Comparison of ENCODE assay signal across 13 cellular contexts in the genomic region with DNA sequence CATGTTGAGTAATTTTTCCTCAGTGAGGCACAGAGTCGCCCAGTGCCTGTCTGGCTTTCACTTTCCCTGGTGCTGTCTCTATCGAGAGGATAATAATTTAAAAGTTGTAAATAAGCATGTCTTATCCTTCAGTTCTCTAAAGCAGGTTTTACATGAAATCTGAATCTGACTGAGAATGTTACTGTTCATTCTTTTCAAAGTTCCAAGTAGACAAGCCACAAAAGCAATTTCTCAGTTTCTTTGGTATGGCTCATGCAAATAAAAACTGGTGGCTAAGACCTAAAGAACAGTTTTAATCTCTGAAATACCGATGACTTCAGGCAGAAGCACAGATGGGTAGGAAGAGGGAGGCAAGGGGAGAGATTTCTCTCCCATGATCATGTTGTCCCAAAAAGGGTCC.
DNase-seq lines count a peak whose midpoint lies in the region; ATAC-seq, FAIRE-seq and TF ChIP-seq lines count a peak whose summit lies in the region.
"Had no signal": no experiment of that assay in that cellular context is flagged by ENCODE, and none has a peak within 500 bp of the region (broad histone marks: within the 10 kb centered on the region; RNA-seq: fewer than 3 reads in every experiment).

No MANE protein-coding gene starts in this region.

- H3K9me3 Mint-ChIP-seq in central memory CD8-positive, alpha-beta T cell = no peaks in the 10 kb centered on the region

- DNase-seq in GM12891 (ENCODE audit: insufficient read length, low spot score) = peak; percentile 15
- DNase-seq in central memory CD8-positive, alpha-beta T cell (ENCODE audit: low spot score in 2 of 2) = no peak
- no peak for DNase-seq in PC-3
- DNase-seq: anterior cingulate cortex, endodermal cell, NCI-H2029 treated with DMSO at 0.1 percent for 48 hours, right lobe of liver had no signal

- no peaks in the 10 kb centered on the region for H3F3A ChIP-seq in PC-3 (ENCODE audit: low read length, unreplicated experiment)

- peaks cover 2% of the 10 kb centered on the region for H3K36me3 Mint-ChIP-seq in central memory CD8-positive, alpha-beta T cell (ENCODE audit: insufficient read depth)

- no peak for TF ChIP-seq CTCF in PC-3 (conservative IDR thresholded peaks at IDR 0.05; ENCODE audit: low read depth, low read length)

- no TSS peak for BruUV-seq in PC-3 (replicated peaks; lab: Mats Ljungman, UMichigan)

- no peak overlapping the region for H2AFZ ChIP-seq in PC-3 (ENCODE audit: low read length)
- H2AFZ ChIP-seq: hepatocyte had no signal

- H3K27ac Mint-ChIP-seq in central memory CD8-positive, alpha-beta T cell (ENCODE audit: low read depth) = peak overlapping the region; percentile 29
- H3K27ac Mint-ChIP-seq: endodermal cell had no signal

- no peak overlapping the region for H3K4me2 ChIP-seq in PC-3 (ENCODE audit: low read length)
- H3K4me2 ChIP-seq: hepatocyte had no signal

- no peaks in the 10 kb centered on the region for H3K36me3 ChIP-seq in PC-3 (ENCODE audit: low read depth, low read length)
- H3K36me3 ChIP-seq: right lobe of liver had no signal

- H3K4me1 Mint-ChIP-seq in central memory CD8-positive, alpha-beta T cell = peaks cover 17% of the 10 kb centered on the region
- H3K4me1 Mint-ChIP-seq: endodermal cell had no signal

- no peaks in the 10 kb centered on the region for H3K79me2 ChIP-seq in PC-3 (ENCODE audit: low read length)
- H3K79me2 ChIP-seq: hepatocyte had no signal

- intact Hi-C loops in PC-3 (cut with micrococcal nuclease) = no loop called here

- H3K4me3 ChIP-seq in PC-3 (ENCODE audit: low read length) = no peak overlapping the region
- H3K4me3 ChIP-seq: hepatocyte, right lobe of liver had no signal

- no peaks in the 10 kb centered on the region for H3K27me3 Mint-ChIP-seq in central memory CD8-positive, alpha-beta T cell

- peak overlapping the region; percentile 32 for H3K4me3 Mint-ChIP-seq in central memory CD8-positive, alpha-beta T cell
- H3K4me3 Mint-ChIP-seq: endodermal cell had no signal

- H3K9me3 ChIP-seq in PC-3 (ENCODE audit: low read length) = no peaks in the 10 kb centered on the region
- H3K9me3 ChIP-seq: right lobe of liver had no signal

- peak; percentile 78 for FAIRE-seq in GM12891 (lab: Jason Lieb, UNC)

- POLR2A ChIA-PET in PC-3 (lab: Charles Lee; ENCODE audit: unreplicated experiment) = no interaction called here

- ATAC-seq in GM18873 (IDR thresholded peaks at IDR 0.05; ENCODE audit: low FRiP score, unreplicated experiment) (peak; percentile 31), HG03103 (IDR thresholded peaks at IDR 0.05; ENCODE audit: low read depth, unreplicated experiment) (peak; percentile 27), esophagus mucosa (no peak), PC-3 (no peak), GM18520 (IDR thresholded peaks at IDR 0.05; ENCODE audit: unreplicated experiment) (no peak)
- ATAC-seq in central memory CD8-positive, alpha-beta T cell (replicated peaks; ENCODE audit: extremely low read depth, poor library complexity, severe bottlenecking) = no peak

- no peaks in the 10 kb centered on the region for H4K20me1 ChIP-seq in PC-3 (ENCODE audit: low read length)

- no peaks in the 10 kb centered on the region for H3K27me3 ChIP-seq in PC-3 (ENCODE audit: low read length)
- H3K27me3 ChIP-seq: hepatocyte, right lobe of liver had no signal

- H3K9ac ChIP-seq in PC-3 (ENCODE audit: low read length) = no peak overlapping the region

- no peak for TF ChIP-seq POLR2A in GM12891 (IDR thresholded peaks at IDR 0.05; ENCODE audit: low read depth, low read length)

- no peaks in the 10 kb centered on the region for H3K9me2 ChIP-seq in PC-3 (replicated peaks; ENCODE audit: low read length)

- CTCF ChIA-PET in PC-3 (lab: Charles Lee) = no interaction called here

- no peak overlapping the region for H3K27ac ChIP-seq in PC-3 (ENCODE audit: low read length)
- H3K27ac ChIP-seq: hepatocyte, right lobe of liver, RWPE1 had no signal

- no peaks in the 10 kb centered on the region for H3K4me1 ChIP-seq in PC-3 (ENCODE audit: insufficient read depth, low read length)
- H3K4me1 ChIP-seq: right lobe of liver had no signal

TF ChIP-seq in GM12891, 5 proteins besides CTCF, POLR2A, EP300 and RAD21:
- no peak for TF ChIP-seq TAF1 (IDR thresholded peaks at IDR 0.05; ENCODE audit: low read depth, low read length)
- no peak for TF ChIP-seq PAX5 (IDR thresholded peaks at IDR 0.05; ENCODE audit: insufficient read depth, low read length, severe bottlenecking)
- TF ChIP-seq SPI1 (IDR thresholded peaks at IDR 0.05; ENCODE audit: low read depth, low read length) = no peak

Comparison
In these comparisons a context has a peak if more than half of its experiments do, and no peak if none do; other contexts are left out.
1. ATAC-seq: peak in GM18873 (single experiment) and HG03103 (single experiment); none in central memory CD8-positive, alpha-beta T cell (single experiment), esophagus mucosa (single experiment), PC-3 (single experiment) and GM18520 (single experiment).